17 cellular contexts compared by ENCODE assay signal in genomic region chr15:89117790-89118189, GRCh38. TPM values are rescaled to one million over a fixed set of nuclear protein-coding genes. Genes with fewer than 3 reads are reported as not detected.
DNase-seq lines count a peak whose midpoint lies in the region; ATAC-seq, FAIRE-seq and TF ChIP-seq lines count a peak whose summit lies in the region.
"Had no signal": no experiment of that assay in that cellular context is flagged by ENCODE, and none has a peak within 500 bp of the region (broad histone marks: within the 10 kb centered on the region; RNA-seq: fewer than 3 reads in every experiment).

No MANE protein-coding gene starts in this region.

- intact Hi-C loops in spleen (cut with DNase I; ENCODE audit: low total_unique reads): no loop called here

- H3K36me3 ChIP-seq in astrocyte (ENCODE audit: insufficient read depth, low read length) (peaks cover 19% of the 10 kb centered on the region), spleen (peaks cover 0 to 92% (median 65%) of the 10 kb centered on the region in 6 donors)
- H3K36me3 ChIP-seq: colonic mucosa had no signal

- peaks cover 9% of the 10 kb centered on the region for H3K36me3 Mint-ChIP-seq in astrocyte (ENCODE audit: low read depth, unreplicated experiment)

- H3K27me3 ChIP-seq in HL-60 (ENCODE audit: insufficient read depth, poor library complexity, severe bottlenecking) (no peaks in the 10 kb centered on the region), astrocyte (ENCODE audit: insufficient read depth, low read length) (no peaks in the 10 kb centered on the region), spleen (replicated peaks in 1 of 7) (no peaks in the 10 kb centered on the region)
- H3K27me3 ChIP-seq: colonic mucosa had no signal

- H3K27me3 Mint-ChIP-seq in astrocyte (ENCODE audit: low read depth, unreplicated experiment): no peaks in the 10 kb centered on the region
- H3K27me3 Mint-ChIP-seq: CD4-positive, alpha-beta T cell; stimulated activated naive CD8-positive, alpha-beta T cell treated with anti-CD3 and anti-CD28 coated beads, Interleukin-15, amount 100 ng/mL, for 72 hours had no signal

- ATAC-seq in left lobe of liver: peak; percentile 1
- ATAC-seq in GM18502 (IDR thresholded peaks at IDR 0.05; ENCODE audit: poor library complexity, unreplicated experiment): no peak
- ATAC-seq in HG03460 (IDR thresholded peaks at IDR 0.05; ENCODE audit: unreplicated experiment): no peak
- ATAC-seq: mucosa of descending colon; stimulated activated naive CD8-positive, alpha-beta T cell treated with anti-CD3 and anti-CD28 coated beads, Interleukin-15, amount 100 ng/mL, for 72 hours had no signal

- no peak for FAIRE-seq in astrocyte (lab: Jason Lieb, UNC)

- H3K4me3 Mint-ChIP-seq in astrocyte (ENCODE audit: unreplicated experiment): no peak overlapping the region
- H3K4me3 Mint-ChIP-seq: CD4-positive, alpha-beta T cell; stimulated activated naive CD8-positive, alpha-beta T cell treated with anti-CD3 and anti-CD28 coated beads, Interleukin-15, amount 100 ng/mL, for 72 hours had no signal

- H3K9ac ChIP-seq in astrocyte (ENCODE audit: low read length): peak overlapping the region; percentile 38

- peak in 1 of 2 experiments; percentile 35 for DNase-seq in HL-60 (ENCODE audit: low read depth in 1 of 2, low spot score in 1 of 2)
- no peak for DNase-seq in astrocyte (ENCODE audit: low read depth)
- DNase-seq in left lobe of liver (ENCODE audit: low spot score): peak; percentile 27
- no peak for DNase-seq in spleen
- DNase-seq in effector CD4-positive, alpha-beta T cell: no peak
- DNase-seq in SW480 (ENCODE audit: low spot score): no peak
- DNase-seq: activated CD8-positive, alpha-beta memory T cell treated with anti-CD3 and anti-CD28 coated beads for 24 hours; activated naive CD4-positive, alpha-beta T cell treated with Interleukin-2 at 50 U/mL for 16 hours; CD4-positive, alpha-beta T cell; colonic mucosa; mucosa of descending colon; NCI-H1930; NCI-H774; retina; stimulated activated naive CD8-positive, alpha-beta T cell treated with anti-CD3 and anti-CD28 coated beads, Interleukin-15, amount 100 ng/mL, for 72 hours had no signal

- no peak for TF ChIP-seq POLR2A in spleen (IDR thresholded peaks at IDR 0.05)

- 74 to 94% (median 83%) methylated on average over 3 of the region's 3 CpGs for WGBS in spleen, 5 donors

- H3K4me1 Mint-ChIP-seq in astrocyte (ENCODE audit: low read depth, unreplicated experiment): peaks cover 39% of the 10 kb centered on the region

- H3K79me2 ChIP-seq in astrocyte (ENCODE audit: insufficient read depth, low read length): peaks cover 24% of the 10 kb centered on the region

- H4K20me1 ChIP-seq in astrocyte (ENCODE audit: insufficient read depth, low read length): peaks cover 6% of the 10 kb centered on the region

- H3K9me3 Mint-ChIP-seq in astrocyte (ENCODE audit: unreplicated experiment): no peaks in the 10 kb centered on the region
- H3K9me3 Mint-ChIP-seq: CD4-positive, alpha-beta T cell; stimulated activated naive CD8-positive, alpha-beta T cell treated with anti-CD3 and anti-CD28 coated beads, Interleukin-15, amount 100 ng/mL, for 72 hours had no signal

- H3K9me3 ChIP-seq in astrocyte (ENCODE audit: insufficient read depth, low read depth, low read length) (no peaks in the 10 kb centered on the region), spleen (no peaks in the 10 kb centered on the region)
- H3K9me3 ChIP-seq: colonic mucosa, mucosa of descending colon had no signal

- TF ChIP-seq CTCF in HL-60 (IDR thresholded peaks at IDR 0.05; ENCODE audit: insufficient read depth, low read length) (no peak), astrocyte (IDR thresholded peaks at IDR 0.05; ENCODE audit: insufficient read depth, low read depth, low read length) (no peak), spleen (IDR thresholded peaks at IDR 0.05 in 8 of 11, conservative IDR thresholded peaks at IDR 0.05 in 3 of 11) (no peak)

- H3K27ac ChIP-seq in HL-60 (replicated peaks) (peak overlapping the region; percentile 33; the same call in 1 of the 2 replicates), astrocyte (ENCODE audit: low read depth, low read length) (peak overlapping the region; percentile 64), spleen (peak overlapping the region in 6 of 8 donors; percentile 43 to 73 (median 62))

- H3K27ac Mint-ChIP-seq in astrocyte (ENCODE audit: unreplicated experiment): peak overlapping the region; percentile 1
- H3K27ac Mint-ChIP-seq: CD4-positive, alpha-beta T cell; stimulated activated naive CD8-positive, alpha-beta T cell treated with anti-CD3 and anti-CD28 coated beads, Interleukin-15, amount 100 ng/mL, for 72 hours had no signal

- no peak overlapping the region for H3K4me3 ChIP-seq in HL-60 (replicated peaks; ENCODE audit: insufficient read depth, low read length)
- no peak overlapping the region for H3K4me3 ChIP-seq in astrocyte (ENCODE audit: insufficient read depth, low read depth, low read length)
- H3K4me3 ChIP-seq in spleen: no peak overlapping the region
- H3K4me3 ChIP-seq: colonic mucosa, mucosa of descending colon had no signal

- H3K4me1 ChIP-seq in astrocyte (ENCODE audit: insufficient read depth, low read length): peaks cover 58% of the 10 kb centered on the region
- peaks cover 0 to 48% (median 29%) of the 10 kb centered on the region in 6 donors for H3K4me1 ChIP-seq in spleen

- H3K4me2 ChIP-seq in astrocyte (ENCODE audit: low read length): peak overlapping the region; percentile 5

- no peak overlapping the region for H2AFZ ChIP-seq in astrocyte (ENCODE audit: low read depth, low read length)

RNA-seq across cellular contexts. Expression of gene ABHD2, which starts 29.5 kb away (rescaled TPM):
- total RNA-seq in astrocyte: 41.3 and 50.3 TPM in 2 replicates
- total RNA-seq in left lobe of liver: 385 TPM
- 100 to 1,000 TPM in 5 of 7 donors, 10 to 100 TPM in 2; 83.9 to 158 (median 123) TPM for total RNA-seq in spleen
- 1 to 10 TPM; 2.1 to 8.2 (median 3.2) TPM for polyA plus RNA-seq in spleen
